Comparison of ENCODE assay signal across 8 cellular contexts in the genomic region with DNA sequence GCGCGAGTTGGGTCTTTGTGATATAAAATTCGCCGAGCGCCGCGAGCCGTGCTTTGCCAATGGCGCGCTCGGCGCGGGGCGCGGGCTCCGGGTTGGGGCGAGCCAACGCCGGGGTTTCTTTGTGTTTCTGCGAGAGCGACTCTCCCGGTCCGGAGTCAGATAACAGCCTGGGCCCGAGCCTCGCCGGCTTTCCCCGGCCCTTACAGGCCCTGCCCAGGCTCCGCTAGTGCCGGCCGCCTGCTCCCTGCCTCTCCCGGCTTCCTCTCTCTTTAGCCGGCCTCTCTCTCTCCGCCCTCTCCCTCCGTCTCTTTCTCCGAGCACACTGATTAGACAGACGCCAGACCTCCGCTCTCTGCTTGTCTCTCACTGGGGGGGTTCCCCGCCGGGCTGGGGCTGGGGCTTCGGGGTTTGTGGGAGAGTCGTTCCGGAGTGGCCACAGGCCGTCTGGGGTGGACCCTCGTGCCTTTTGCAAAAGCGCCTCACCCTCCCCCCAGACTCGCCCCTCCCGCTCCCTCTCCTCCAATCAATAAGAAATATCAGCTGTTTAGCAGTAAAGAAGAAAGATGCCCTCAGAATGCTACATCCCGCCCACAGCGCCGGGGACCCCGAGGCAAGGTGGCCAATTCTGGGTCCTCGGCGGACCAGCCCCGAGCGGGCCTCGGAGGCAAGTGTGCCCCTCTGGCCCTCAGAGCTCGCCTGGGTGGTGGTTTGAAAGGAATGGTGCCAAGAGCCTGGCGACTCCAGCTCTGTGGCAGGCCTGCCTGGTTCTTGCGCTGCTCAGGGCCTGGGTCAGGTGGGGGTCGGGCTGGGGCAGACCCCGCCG. TPM values are rescaled to one million over a fixed set of nuclear protein-coding genes. Genes with fewer than 3 reads are reported as not detected.
A peak's percentile ranks its signal among the peaks of the same experiment; 100 is the strongest.
DNase-seq lines count a peak whose midpoint lies in the region; ATAC-seq and TF ChIP-seq lines count a peak whose summit lies in the region.

No MANE protein-coding gene starts in this region.

- peaks cover 80% of the 10 kb centered on the region for H3K27me3 Mint-ChIP-seq in activated CD4-positive, alpha-beta T cell treated with anti-CD3 and anti-CD28 coated beads, Interleukin-2, amount 10 ng/mL, durations not matched to agents 24 days and 14 days
- H3K27me3 Mint-ChIP-seq in T-helper 17 cell (peaks cover 68% of the 10 kb centered on the region), osteocyte (ENCODE audit: unreplicated experiment) (no peaks in the 10 kb centered on the region)

- H3K4me1 Mint-ChIP-seq in activated CD4-positive, alpha-beta T cell treated with anti-CD3 and anti-CD28 coated beads, Interleukin-2, amount 10 ng/mL, durations not matched to agents 24 days and 14 days = peaks cover 6% of the 10 kb centered on the region
- peaks cover 6% of the 10 kb centered on the region for H3K4me1 Mint-ChIP-seq in T-helper 17 cell
- H3K4me1 Mint-ChIP-seq in osteocyte (ENCODE audit: unreplicated experiment) = peaks cover 14% of the 10 kb centered on the region

- DNase-seq in activated CD4-positive, alpha-beta T cell treated with anti-CD3 and anti-CD28 coated beads, Interleukin-2, amount 10 ng/mL, durations not matched to agents 24 days and 14 days = peak; percentile 64
- no peak for DNase-seq in activated CD4-positive, alpha-beta T cell treated with anti-CD3 and anti-CD28 coated beads, Interleukin-2, amount 50 U/mL, for 1 hour
- DNase-seq in T-helper 17 cell = no peak
- peak; percentile 59 for DNase-seq in fibroblast of pulmonary artery (ENCODE audit: low read depth)
- no peak for DNase-seq in osteocyte (ENCODE audit: extremely low spot score, unreplicated experiment)
- no peak for DNase-seq in LoVo (ENCODE audit: low spot score)
- DNase-seq in activated CD4-positive, alpha-beta T cell treated with anti-CD3 and anti-CD28 coated beads, Interleukin-2, amount 50 U/mL, for 48 hours = no peak

- peak overlapping the region; percentile 68 for H3K4me3 ChIP-seq in fibroblast of pulmonary artery (replicated peaks; ENCODE audit: low read depth, low read length)

- peak overlapping the region; percentile 32 for H3K4me3 Mint-ChIP-seq in activated CD4-positive, alpha-beta T cell treated with anti-CD3 and anti-CD28 coated beads, Interleukin-2, amount 10 ng/mL, durations not matched to agents 24 days and 14 days
- H3K4me3 Mint-ChIP-seq in T-helper 17 cell (peak overlapping the region; percentile 66), osteocyte (ENCODE audit: unreplicated experiment) (peak overlapping the region; percentile 99)

- no peaks in the 10 kb centered on the region for H3K9me3 ChIP-seq in T-helper 17 cell (ENCODE audit: control insufficient read depth, low read length, poor library complexity, severe bottlenecking)

- TF ChIP-seq CTCF in fibroblast of pulmonary artery (IDR thresholded peaks at IDR 0.05; ENCODE audit: low read length, missing control alignments) (no peak), osteocyte (IDR thresholded peaks at IDR 0.05) (no peak)

- H3K9me3 Mint-ChIP-seq in activated CD4-positive, alpha-beta T cell treated with anti-CD3 and anti-CD28 coated beads, Interleukin-2, amount 10 ng/mL, durations not matched to agents 24 days and 14 days = peaks cover 10% of the 10 kb centered on the region
- H3K9me3 Mint-ChIP-seq in osteocyte (ENCODE audit: unreplicated experiment) = no peaks in the 10 kb centered on the region

- H3K27ac Mint-ChIP-seq in activated CD4-positive, alpha-beta T cell treated with anti-CD3 and anti-CD28 coated beads, Interleukin-2, amount 10 ng/mL, durations not matched to agents 24 days and 14 days = peak overlapping the region; percentile 48
- peak overlapping the region; percentile 57 for H3K27ac Mint-ChIP-seq in T-helper 17 cell
- H3K27ac Mint-ChIP-seq in osteocyte (ENCODE audit: unreplicated experiment) = peak overlapping the region; percentile 96

- intact Hi-C loops in activated CD4-positive, alpha-beta T cell treated with anti-CD3 and anti-CD28 coated beads, Interleukin-2, amount 10 ng/mL, durations not matched to agents 24 days and 14 days (cut with micrococcal nuclease) = no loop called here

- ATAC-seq in T-helper 17 cell (no peak), HG02852 (IDR thresholded peaks at IDR 0.05; ENCODE audit: unreplicated experiment) (no peak)

- H3K36me3 Mint-ChIP-seq in activated CD4-positive, alpha-beta T cell treated with anti-CD3 and anti-CD28 coated beads, Interleukin-2, amount 10 ng/mL, durations not matched to agents 24 days and 14 days (ENCODE audit: low read depth) = peaks cover 8% of the 10 kb centered on the region
- H3K36me3 Mint-ChIP-seq in T-helper 17 cell (ENCODE audit: low read depth) (peaks cover 11% of the 10 kb centered on the region), osteocyte (ENCODE audit: unreplicated experiment) (peaks cover 69% of the 10 kb centered on the region)

RNA-seq across cellular contexts. Expression of a gene that starts 2.9 kb away (rescaled TPM):
- total RNA-seq in activated CD4-positive, alpha-beta T cell treated with anti-CD3 and anti-CD28 coated beads, Interleukin-2, amount 10 ng/mL, durations not matched to agents 24 days and 14 days = not detected in 2 replicates
- not detected for total RNA-seq in T-helper 17 cell
- 286 and 292 TPM in 2 replicates for total RNA-seq in osteocyte

Comparison
In these comparisons a context has a peak if more than half of its experiments do, and no peak if none do; other contexts are left out.
1. DNase-seq: peak in activated CD4-positive, alpha-beta T cell treated with anti-CD3 and anti-CD28 coated beads, Interleukin-2, amount 10 ng/mL, durations not matched to agents 24 days and 14 days (single experiment) and fibroblast of pulmonary artery (single experiment); none in activated CD4-positive, alpha-beta T cell treated with anti-CD3 and anti-CD28 coated beads, Interleukin-2, amount 50 U/mL, for 1 hour (single experiment), T-helper 17 cell (0 of 3), osteocyte (single experiment), LoVo (single experiment) and activated CD4-positive, alpha-beta T cell treated with anti-CD3 and anti-CD28 coated beads, Interleukin-2, amount 50 U/mL, for 48 hours (0 of 2).
2. H3K4me3 Mint-ChIP-seq: peak in every context shown above with its lines; median percentile 99 in osteocyte; 66 in T-helper 17 cell; 32 in activated CD4-positive, alpha-beta T cell treated with anti-CD3 and anti-CD28 coated beads, Interleukin-2, amount 10 ng/mL, durations not matched to agents 24 days and 14 days.
3. RNA of a gene that starts 2.9 kb away (total RNA-seq): 286 to 292 TPM in osteocyte; not detected in activated CD4-positive, alpha-beta T cell treated with anti-CD3 and anti-CD28 coated beads, Interleukin-2, amount 10 ng/mL, durations not matched to agents 24 days and 14 days and not detected in T-helper 17 cell; every median in the first group is over 100 times any median in the second.
4. Peak in every context shown above with its lines, with median percentiles within 50 percentile points of each other: H3K27ac Mint-ChIP-seq.